11 cellular contexts compared by ENCODE assay signal in the genomic region with DNA sequence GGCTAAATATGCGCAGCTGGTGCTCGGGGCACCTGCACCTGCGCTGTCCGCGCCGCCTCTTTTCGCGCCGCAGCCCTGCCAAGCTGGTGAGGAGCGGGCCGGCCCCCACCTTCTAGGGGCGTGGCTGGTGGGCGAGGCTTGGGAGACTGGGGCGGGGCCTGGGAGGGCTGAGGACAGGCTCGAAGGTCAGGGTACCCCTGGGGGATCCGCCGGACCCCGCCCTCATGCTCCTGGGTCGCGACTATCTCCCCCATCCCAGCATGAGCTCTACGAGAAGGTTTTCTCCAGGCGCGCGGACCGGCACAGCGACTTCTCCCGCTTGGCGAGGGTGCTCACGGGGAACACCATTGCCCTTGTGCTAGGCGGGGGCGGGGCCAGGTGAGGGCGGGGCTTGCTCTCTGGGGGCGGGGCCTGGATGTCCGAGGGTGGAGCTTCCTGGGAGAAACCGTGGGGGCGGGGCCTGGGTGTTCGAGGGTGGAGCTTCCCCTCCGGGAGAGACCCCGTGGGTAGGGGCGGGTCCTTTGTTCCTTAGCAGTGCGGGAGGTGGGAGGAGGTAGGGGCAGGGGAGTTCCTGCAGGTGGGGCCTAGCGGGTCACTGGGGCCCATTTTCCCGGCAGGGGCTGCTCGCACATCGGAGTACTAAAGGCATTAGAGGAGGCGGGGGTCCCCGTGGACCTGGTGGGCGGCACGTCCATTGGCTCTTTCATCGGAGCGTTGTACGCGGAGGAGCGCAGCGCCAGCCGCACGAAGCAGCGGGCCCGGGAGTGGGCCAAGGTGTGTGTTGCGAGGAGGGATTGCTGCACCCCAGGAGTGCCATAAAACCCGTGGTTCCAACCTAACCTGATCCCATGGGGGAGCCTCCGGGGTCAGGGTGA. TPM values are rescaled to one million over a fixed set of nuclear protein-coding genes. Genes with fewer than 3 reads are reported as not detected.
DNase-seq lines count a peak whose midpoint lies in the region; ATAC-seq and TF ChIP-seq lines count a peak whose summit lies in the region.
"Had no signal": no experiment of that assay in that cellular context is flagged by ENCODE, and none has a peak within 500 bp of the region (broad histone marks: within the 10 kb centered on the region; RNA-seq: fewer than 3 reads in every experiment).

No MANE protein-coding gene starts in this region.

- no peak overlapping the region for H3K27ac ChIP-seq in GM23338 (ENCODE audit: low read depth)
- H3K27ac ChIP-seq: neutrophil had no signal

- TF ChIP-seq CTCF in GM23338 (conservative IDR thresholded peaks at IDR 0.05; ENCODE audit: low read depth in 2 of 2) (no peak), mucosa of descending colon (IDR thresholded peaks at IDR 0.05) (no peak)

- peak overlapping the region; percentile 75 for H3K4me3 Mint-ChIP-seq in GM23338

- no peaks in the 10 kb centered on the region for H3K9me2 ChIP-seq in GM23338 (ENCODE audit: insufficient read depth)

- H3K27me3 ChIP-seq in GM23338 (ENCODE audit: insufficient read depth) = no peaks in the 10 kb centered on the region
- H3K27me3 ChIP-seq: neutrophil had no signal

- intact Hi-C loops in mucosa of descending colon (cut with DNase I, micrococcal nuclease) = no loop called here

- H3K4me2 ChIP-seq in GM23338 = peak overlapping the region; percentile 76

- 0 out of 2 replicates have a peak overlapping the region, but pooled peaks have one; percentile 62 for H3K27ac Mint-ChIP-seq in GM23338

- peak overlapping the region; percentile 63; the same call in 1 of the 2 replicates for H2AFZ ChIP-seq in GM23338

- H3K9me3 Mint-ChIP-seq in GM23338 = no peaks in the 10 kb centered on the region; the same call in 2 of the 3 replicates

- no peaks in the 10 kb centered on the region for H3K79me2 ChIP-seq in GM23338 (replicated peaks; ENCODE audit: insufficient read depth)

- H3K4me1 Mint-ChIP-seq in GM23338 = peaks cover 3% of the 10 kb centered on the region; the same call in 2 of the 3 replicates

- H3K27me3 Mint-ChIP-seq in GM23338 (ENCODE audit: insufficient read depth, low read depth, poor library complexity) = peaks cover 8% of the 10 kb centered on the region

- peak; percentile 71 for ATAC-seq in GM23338
- ATAC-seq in mucosa of descending colon = peak; percentile 58
- ATAC-seq in GM21529 (IDR thresholded peaks at IDR 0.05; ENCODE audit: unreplicated experiment) = no peak
- no peak for ATAC-seq in HG02623 (IDR thresholded peaks at IDR 0.05; ENCODE audit: unreplicated experiment)

- H3K36me3 ChIP-seq in GM23338 (ENCODE audit: insufficient read depth) (peaks cover 8% of the 10 kb centered on the region; the same call in 1 of the 2 replicates), mucosa of descending colon (ENCODE audit: low read depth) (no peaks in the 10 kb centered on the region)

- peaks cover 3% of the 10 kb centered on the region; the same call in 1 of the 2 replicates for H3K4me1 ChIP-seq in GM23338 (ENCODE audit: insufficient read depth)
- no peaks in the 10 kb centered on the region for H3K4me1 ChIP-seq in mucosa of descending colon (ENCODE audit: low read depth)

- no peaks in the 10 kb centered on the region; the same call in 1 of the 2 replicates for H4K20me1 ChIP-seq in GM23338 (replicated peaks; ENCODE audit: insufficient read depth)

- DNase-seq in AG20443 (ENCODE audit: low spot score) (peak; percentile 72), GM23338 (ENCODE audit: low spot score) (peak; percentile 94), mucosa of descending colon (peak in 2 of 3 donors; percentile 62 to 70), DMS114 treated with DMSO at 0.1 percent for 48 hours (lab: John Stamatoyannopoulos, UW; ENCODE audit: unreplicated experiment) (no peak), T-helper 2 cell (no peak)
- DNase-seq in activated T-cell treated with anti-CD3 and anti-CD28 coated beads, Interleukin-2, amount 50 U/mL, for 48 hours = peak; percentile 60 to 62
- DNase-seq: kidney, NCI-H345 had no signal

- no peaks in the 10 kb centered on the region for H3F3A ChIP-seq in GM23338 (replicated peaks; ENCODE audit: low read depth)

- H3K36me3 Mint-ChIP-seq in GM23338 (ENCODE audit: low read depth) = peaks cover 40% of the 10 kb centered on the region

- H3K9me3 ChIP-seq in mucosa of descending colon = no peaks in the 10 kb centered on the region
- H3K9me3 ChIP-seq: neutrophil had no signal

- peak overlapping the region; percentile 65 for H3K4me3 ChIP-seq in GM23338
- H3K4me3 ChIP-seq in mucosa of descending colon = no peak overlapping the region

TF ChIP-seq in GM23338, 12 proteins besides CTCF, POLR2A, EP300 and RAD21 (continues in another document):
- TF ChIP-seq ZNF114 (CRISPR knock-in tag; IDR thresholded peaks at IDR 0.05) (no peak), EZH2 (IDR thresholded peaks at IDR 0.05; ENCODE audit: low read depth, unreplicated experiment) (no peak), POLR2AphosphoS5 (IDR thresholded peaks at IDR 0.05; ENCODE audit: low read depth) (peak; percentile 50)
- TF ChIP-seq, protein P1, sequence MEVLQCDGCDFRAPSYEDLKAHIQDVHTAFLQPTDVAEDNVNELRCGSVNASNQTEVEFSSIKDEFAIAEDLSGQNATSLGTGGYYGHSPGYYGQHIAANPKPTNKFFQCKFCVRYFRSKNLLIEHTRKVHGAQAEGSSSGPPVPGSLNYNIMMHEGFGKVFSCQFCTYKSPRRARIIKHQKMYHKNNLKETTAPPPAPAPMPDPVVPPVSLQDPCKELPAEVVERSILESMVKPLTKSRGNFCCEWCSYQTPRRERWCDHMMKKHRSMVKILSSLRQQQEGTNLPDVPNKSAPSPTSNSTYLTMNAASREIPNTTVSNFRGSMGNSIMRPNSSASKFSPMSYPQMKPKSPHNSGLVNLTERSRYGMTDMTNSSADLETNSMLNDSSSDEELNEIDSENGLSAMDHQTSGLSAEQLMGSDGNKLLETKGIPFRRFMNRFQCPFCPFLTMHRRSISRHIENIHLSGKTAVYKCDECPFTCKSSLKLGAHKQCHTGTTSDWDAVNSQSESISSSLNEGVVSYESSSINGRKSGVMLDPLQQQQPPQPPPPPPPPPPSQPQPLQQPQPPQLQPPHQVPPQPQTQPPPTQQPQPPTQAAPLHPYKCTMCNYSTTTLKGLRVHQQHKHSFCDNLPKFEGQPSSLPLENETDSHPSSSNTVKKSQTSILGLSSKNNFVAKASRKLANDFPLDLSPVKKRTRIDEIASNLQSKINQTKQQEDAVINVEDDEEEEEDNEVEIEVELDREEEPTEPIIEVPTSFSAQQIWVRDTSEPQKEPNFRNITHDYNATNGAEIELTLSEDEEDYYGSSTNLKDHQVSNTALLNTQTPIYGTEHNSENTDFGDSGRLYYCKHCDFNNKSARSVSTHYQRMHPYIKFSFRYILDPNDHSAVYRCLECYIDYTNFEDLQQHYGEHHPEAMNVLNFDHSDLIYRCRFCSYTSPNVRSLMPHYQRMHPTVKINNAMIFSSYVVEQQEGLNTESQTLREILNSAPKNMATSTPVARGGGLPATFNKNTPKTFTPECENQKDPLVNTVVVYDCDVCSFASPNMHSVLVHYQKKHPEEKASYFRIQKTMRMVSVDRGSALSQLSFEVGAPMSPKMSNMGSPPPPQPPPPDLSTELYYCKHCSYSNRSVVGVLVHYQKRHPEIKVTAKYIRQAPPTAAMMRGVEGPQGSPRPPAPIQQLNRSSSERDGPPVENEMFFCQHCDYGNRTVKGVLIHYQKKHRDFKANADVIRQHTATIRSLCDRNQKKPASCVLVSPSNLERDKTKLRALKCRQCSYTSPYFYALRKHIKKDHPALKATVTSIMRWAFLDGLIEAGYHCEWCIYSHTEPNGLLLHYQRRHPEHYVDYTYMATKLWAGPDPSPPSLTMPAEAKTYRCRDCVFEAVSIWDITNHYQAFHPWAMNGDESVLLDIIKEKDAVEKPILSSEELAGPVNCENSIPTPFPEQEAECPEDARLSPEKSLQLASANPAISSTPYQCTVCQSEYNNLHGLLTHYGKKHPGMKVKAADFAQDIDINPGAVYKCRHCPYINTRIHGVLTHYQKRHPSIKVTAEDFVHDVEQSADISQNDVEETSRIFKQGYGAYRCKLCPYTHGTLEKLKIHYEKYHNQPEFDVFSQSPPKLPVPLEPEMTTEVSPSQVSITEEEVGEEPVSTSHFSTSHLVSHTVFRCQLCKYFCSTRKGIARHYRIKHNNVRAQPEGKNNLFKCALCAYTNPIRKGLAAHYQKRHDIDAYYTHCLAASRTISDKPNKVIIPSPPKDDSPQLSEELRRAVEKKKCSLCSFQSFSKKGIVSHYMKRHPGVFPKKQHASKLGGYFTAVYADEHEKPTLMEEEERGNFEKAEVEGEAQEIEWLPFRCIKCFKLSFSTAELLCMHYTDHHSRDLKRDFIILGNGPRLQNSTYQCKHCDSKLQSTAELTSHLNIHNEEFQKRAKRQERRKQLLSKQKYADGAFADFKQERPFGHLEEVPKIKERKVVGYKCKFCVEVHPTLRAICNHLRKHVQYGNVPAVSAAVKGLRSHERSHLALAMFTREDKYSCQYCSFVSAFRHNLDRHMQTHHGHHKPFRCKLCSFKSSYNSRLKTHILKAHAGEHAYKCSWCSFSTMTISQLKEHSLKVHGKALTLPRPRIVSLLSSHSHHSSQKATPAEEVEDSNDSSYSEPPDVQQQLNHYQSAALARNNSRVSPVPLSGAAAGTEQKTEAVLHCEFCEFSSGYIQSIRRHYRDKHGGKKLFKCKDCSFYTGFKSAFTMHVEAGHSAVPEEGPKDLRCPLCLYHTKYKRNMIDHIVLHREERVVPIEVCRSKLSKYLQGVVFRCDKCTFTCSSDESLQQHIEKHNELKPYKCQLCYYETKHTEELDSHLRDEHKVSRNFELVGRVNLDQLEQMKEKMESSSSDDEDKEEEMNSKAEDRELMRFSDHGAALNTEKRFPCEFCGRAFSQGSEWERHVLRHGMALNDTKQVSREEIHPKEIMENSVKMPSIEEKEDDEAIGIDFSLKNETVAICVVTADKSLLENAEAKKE (CRISPR knock-in tag; IDR thresholded peaks at IDR 0.05) = no peak

RNA-seq across cellular contexts. Expression of gene PNPLA6, which starts 19.7 kb away (rescaled TPM):
- total RNA-seq in GM23338 (2014; rRNA removed; shearing (Covaris generic)) = 135 and 147 TPM in 2 replicates
- polyA plus RNA-seq in GM23338 (2016; fragmentation: Nextera tagmentation; extraction: Ambion mirVana) = 66.6 and 74.1 TPM in 2 replicates
- 100 to 1,000 TPM in 2 of 3 donors, 10 to 100 TPM in 1; 85.7 to 136 (median 121) TPM for total RNA-seq in mucosa of descending colon

RNA-seq across cellular contexts. Expression of gene MCOLN1, which starts 32.8 kb away (rescaled TPM):
- total RNA-seq in GM23338 (2014; rRNA removed; shearing (Covaris generic)) = 7.2 and 11.0 TPM in 2 replicates
- 16.1 and 16.2 TPM in 2 replicates for polyA plus RNA-seq in GM23338 (2016; fragmentation: Nextera tagmentation; extraction: Ambion mirVana)
- total RNA-seq in mucosa of descending colon = 10 to 100 TPM; 29.5 to 40.1 (median 31.7) TPM

RNA-seq across cellular contexts. Expression of gene ZNF358, which starts 39.3 kb away (rescaled TPM):
- 36.7 and 52.9 TPM in 2 replicates for total RNA-seq in GM23338 (2014; rRNA removed; shearing (Covaris generic))
- polyA plus RNA-seq in GM23338 (2016; fragmentation: Nextera tagmentation; extraction: Ambion mirVana) = 23.8 and 28.2 TPM in 2 replicates
- total RNA-seq in mucosa of descending colon = 10 to 100 TPM; 31.7 to 88.8 (median 42.1) TPM

RNA-seq across cellular contexts. Expression of gene CAMSAP3, which starts 40.4 kb away (rescaled TPM):
- total RNA-seq in GM23338 (2014; rRNA removed; shearing (Covaris generic)) = 29.9 and 32.2 TPM in 2 replicates
- polyA plus RNA-seq in GM23338 (2016; fragmentation: Nextera tagmentation; extraction: Ambion mirVana) = 6.4 and 10.2 TPM in 2 replicates
- 10 to 100 TPM; 25.3 to 60.5 (median 41.2) TPM for total RNA-seq in mucosa of descending colon

Comparison
In these comparisons a context has a peak if more than half of its experiments do, and no peak if none do; other contexts are left out.
1. DNase-seq: peak in AG20443 (single experiment), GM23338 (single experiment), activated T-cell treated with anti-CD3 and anti-CD28 coated beads, Interleukin-2, amount 50 U/mL, for 48 hours (2 of 2) and mucosa of descending colon (2 of 3); none in DMS114 treated with DMSO at 0.1 percent for 48 hours (single experiment) and T-helper 2 cell (0 of 5).
2. ATAC-seq: peak in GM23338 (single experiment) and mucosa of descending colon (single experiment); none in GM21529 (single experiment) and HG02623 (single experiment).